In genomic region chr1:23958810-23959460, GRCh38 we compare ENCODE assay signal across 1 cellular context.
A peak's percentile ranks its signal among the peaks of the same experiment; 100 is the strongest.
TF ChIP-seq lines count a peak whose summit lies in the region.

No MANE protein-coding gene starts in this region.

TF ChIP-seq in HCT116, 20 proteins besides CTCF, POLR2A, EP300 and RAD21 (continued from another document):
- TF ChIP-seq YY1 (IDR thresholded peaks at IDR 0.05; ENCODE audit: extremely low read depth, insufficient replicate concordance, low read depth, low read length) (peak; percentile 69), EZH2phosphoT487 (IDR thresholded peaks at IDR 0.05; ENCODE audit: borderline replicate concordance) (no peak), ELF1 (IDR thresholded peaks at IDR 0.05; ENCODE audit: borderline replicate concordance, low read depth) (peak; percentile 55; the same call in 1 of the 2 replicates), CBX3 (IDR thresholded peaks at IDR 0.05; ENCODE audit: low read depth) (peak; percentile 69; the same call in 1 of the 2 replicates), JUND (IDR thresholded peaks at IDR 0.05) (no peak), ZNF274 (IDR thresholded peaks at IDR 0.05; ENCODE audit: low read depth, low read length) (no peak), ZFX (IDR thresholded peaks at IDR 0.05) (no peak), POLR2AphosphoS5 (IDR thresholded peaks at IDR 0.05; ENCODE audit: low read depth, low read length) (no peak; the same call in 1 of the 2 replicates), EZH2 (IDR thresholded peaks at IDR 0.05) (no peak), TCF7L2 (IDR thresholded peaks at IDR 0.05; ENCODE audit: borderline replicate concordance, extremely low read depth, insufficient read depth, insufficient read length) (peak; percentile 31)
